ENCODE assay signal across 1 cellular context in genomic region chr19:10442698-10443097, GRCh38.
TF ChIP-seq lines count a peak whose summit lies in the region.

No MANE protein-coding gene starts in this region.

TF ChIP-seq in GM12878, 131 proteins besides CTCF, POLR2A, EP300 and RAD21 (continued from another document):
- no peak for TF ChIP-seq ZNF687 (IDR thresholded peaks at IDR 0.05)
- no peak for TF ChIP-seq CEBPZ (IDR thresholded peaks at IDR 0.05; ENCODE audit: low read depth, low read length)
- TF ChIP-seq RELB (IDR thresholded peaks at IDR 0.05; ENCODE audit: low read depth): no peak
- no peak for TF ChIP-seq SIN3A (IDR thresholded peaks at IDR 0.05; ENCODE audit: low read depth, low read length)
